Comparison of ENCODE assay signal across 14 cellular contexts in the genomic region with DNA sequence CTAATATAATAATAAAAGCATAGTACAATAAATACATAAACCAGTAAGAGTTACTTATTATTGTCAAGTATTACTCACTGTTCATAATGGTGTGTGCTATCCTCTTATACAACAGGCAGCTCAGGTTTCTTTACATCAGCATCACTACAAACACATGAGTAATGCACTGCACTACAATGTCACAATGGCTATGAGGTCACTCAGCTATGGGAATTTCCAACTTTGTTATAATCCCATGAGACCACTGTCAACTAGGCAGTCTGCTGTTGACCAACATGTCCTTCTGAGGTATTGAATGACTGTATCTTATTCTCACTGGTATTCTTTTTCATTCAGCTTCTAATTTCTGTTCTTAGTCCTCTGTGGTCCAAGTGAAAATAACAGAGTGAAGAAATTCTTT.
A peak's percentile ranks its signal among the peaks of the same experiment; 100 is the strongest.
DNase-seq lines count a peak whose midpoint lies in the region; ATAC-seq and TF ChIP-seq lines count a peak whose summit lies in the region.
"Had no signal": no experiment of that assay in that cellular context is flagged by ENCODE, and none has a peak within 500 bp of the region (broad histone marks: within the 10 kb centered on the region; RNA-seq: fewer than 3 reads in every experiment).

No MANE protein-coding gene starts in this region.

- DNase-seq in lung microvascular endothelial cell (ENCODE audit: low read depth in 2 of 2) (peak; percentile 6 to 92), WERI-Rb-1 (no peak), ascending aorta (ENCODE audit: low spot score in 2 of 2) (no peak)
- no peak for DNase-seq in activated naive CD4-positive, alpha-beta T cell treated with Interleukin-2 at 50 U/mL for 16 hours
- DNase-seq: activated naive CD8-positive, alpha-beta T cell treated with anti-CD3 and anti-CD28 coated beads, Interleukin-2, amount 10 ng/mL, durations not matched to agents 7 days and 5 days; stimulated activated CD4-positive, alpha-beta T cell treated with anti-CD3 and anti-CD28 coated beads, Interleukin-15, amount 100 ng/mL, for 24 hours; substantia nigra had no signal

- no peaks in the 10 kb centered on the region for H3K9me3 Mint-ChIP-seq in activated T-helper 17 cell treated with anti-CD3 and anti-CD28 coated beads, Interleukin-2, amount 50 U/mL, for 72 hours
- H3K9me3 Mint-ChIP-seq: activated naive CD8-positive, alpha-beta T cell treated with anti-CD3 and anti-CD28 coated beads, Interleukin-2, amount 10 ng/mL, durations not matched to agents 7 days and 5 days had no signal

- H3K4me1 Mint-ChIP-seq in activated T-helper 17 cell treated with anti-CD3 and anti-CD28 coated beads, Interleukin-2, amount 50 U/mL, for 72 hours = no peaks in the 10 kb centered on the region
- H3K4me1 Mint-ChIP-seq: activated naive CD8-positive, alpha-beta T cell treated with anti-CD3 and anti-CD28 coated beads, Interleukin-2, amount 10 ng/mL, durations not matched to agents 7 days and 5 days had no signal

- H3K36me3 ChIP-seq in WERI-Rb-1 (no peaks in the 10 kb centered on the region), ascending aorta (no peaks in the 10 kb centered on the region)

- H3K27me3 ChIP-seq in WERI-Rb-1 (ENCODE audit: insufficient read depth, low read depth, severe bottlenecking) = no peaks in the 10 kb centered on the region
- no peaks in the 10 kb centered on the region for H3K27me3 ChIP-seq in ascending aorta

- H3K27me3 Mint-ChIP-seq in activated T-helper 17 cell treated with anti-CD3 and anti-CD28 coated beads, Interleukin-2, amount 50 U/mL, for 72 hours = no peaks in the 10 kb centered on the region
- H3K27me3 Mint-ChIP-seq: activated naive CD8-positive, alpha-beta T cell treated with anti-CD3 and anti-CD28 coated beads, Interleukin-2, amount 10 ng/mL, durations not matched to agents 7 days and 5 days had no signal

- H3K27ac ChIP-seq in WERI-Rb-1 = no peak overlapping the region
- no peak overlapping the region for H3K27ac ChIP-seq in ascending aorta
- H3K27ac ChIP-seq: KMS-11 had no signal

- no peaks in the 10 kb centered on the region for H3K9me3 ChIP-seq in WERI-Rb-1 (ENCODE audit: severe bottlenecking)
- H3K9me3 ChIP-seq in ascending aorta = no peaks in the 10 kb centered on the region

- H3K4me3 Mint-ChIP-seq in activated T-helper 17 cell treated with anti-CD3 and anti-CD28 coated beads, Interleukin-2, amount 50 U/mL, for 72 hours = no peak overlapping the region
- H3K4me3 Mint-ChIP-seq: activated naive CD8-positive, alpha-beta T cell treated with anti-CD3 and anti-CD28 coated beads, Interleukin-2, amount 10 ng/mL, durations not matched to agents 7 days and 5 days had no signal

- TF ChIP-seq CTCF in WERI-Rb-1 (IDR thresholded peaks at IDR 0.05; ENCODE audit: low read depth, low read length) (no peak), ascending aorta (IDR thresholded peaks at IDR 0.05) (no peak)

- no peaks in the 10 kb centered on the region for H3K36me3 Mint-ChIP-seq in activated T-helper 17 cell treated with anti-CD3 and anti-CD28 coated beads, Interleukin-2, amount 50 U/mL, for 72 hours (ENCODE audit: low read depth)
- H3K36me3 Mint-ChIP-seq: activated naive CD8-positive, alpha-beta T cell treated with anti-CD3 and anti-CD28 coated beads, Interleukin-2, amount 10 ng/mL, durations not matched to agents 7 days and 5 days had no signal

- intact Hi-C loops in ascending aorta (cut with DNase I) = no loop called here

- no peak overlapping the region for H3K27ac Mint-ChIP-seq in activated T-helper 17 cell treated with anti-CD3 and anti-CD28 coated beads, Interleukin-2, amount 50 U/mL, for 72 hours
- H3K27ac Mint-ChIP-seq: activated naive CD8-positive, alpha-beta T cell treated with anti-CD3 and anti-CD28 coated beads, Interleukin-2, amount 10 ng/mL, durations not matched to agents 7 days and 5 days had no signal

- ATAC-seq in GM18502 (IDR thresholded peaks at IDR 0.05; ENCODE audit: poor library complexity, unreplicated experiment) = peak; percentile 51
- ATAC-seq in HG02981 (IDR thresholded peaks at IDR 0.05; ENCODE audit: unreplicated experiment) = peak; percentile 64
- peak; percentile 19 for ATAC-seq in activated T-helper 17 cell treated with anti-CD3 and anti-CD28 coated beads, Interleukin-2, amount 50 U/mL, for 72 hours (replicated peaks)
- no peak for ATAC-seq in GM18909 (IDR thresholded peaks at IDR 0.05; ENCODE audit: poor library complexity, unreplicated experiment)
- ATAC-seq: activated CD4-positive, CD25-positive, alpha-beta regulatory T cell treated with anti-CD3 and anti-CD28 coated beads, Interleukin-2, amount 50 U/mL, for 24 hours; HCT116 had no signal

- H3K4me3 ChIP-seq in WERI-Rb-1 (ENCODE audit: low read depth, low read length) = no peak overlapping the region
- H3K4me3 ChIP-seq in ascending aorta = no peak overlapping the region

- no peaks in the 10 kb centered on the region for H3K4me1 ChIP-seq in ascending aorta

Comparison
In these comparisons a context has a peak if more than half of its experiments do, and no peak if none do; other contexts are left out.
1. DNase-seq: peak in lung microvascular endothelial cell (2 of 2); none in WERI-Rb-1 (single experiment), activated naive CD4-positive, alpha-beta T cell treated with Interleukin-2 at 50 U/mL for 16 hours (single experiment) and ascending aorta (0 of 2).